ENCODE assay signal across 12 cellular contexts in genomic region chr4:24589448-24589847, GRCh38. TPM values are rescaled to one million over a fixed set of nuclear protein-coding genes. Genes with fewer than 3 reads are reported as not detected.
A peak's percentile ranks its signal among the peaks of the same experiment; 100 is the strongest.
DNase-seq lines count a peak whose midpoint lies in the region; ATAC-seq lines count a peak whose summit lies in the region.
"Had no signal": no experiment of that assay in that cellular context is flagged by ENCODE, and none has a peak within 500 bp of the region (broad histone marks: within the 10 kb centered on the region; RNA-seq: fewer than 3 reads in every experiment).

No MANE protein-coding gene starts in this region.

- H3K4me3 ChIP-seq in Karpas-422 (ENCODE audit: low read length) = no peak overlapping the region
- H3K4me3 ChIP-seq: breast epithelium, smooth muscle cell had no signal

- H3K9me2 ChIP-seq in Karpas-422 (replicated peaks; ENCODE audit: insufficient read depth, low read length) = no peaks in the 10 kb centered on the region

- DNase-seq in Right ventricle myocardium superior = no peak
- no peak for DNase-seq in Right ventricle myocardium inferior (ENCODE audit: missing footprints)
- no peak for DNase-seq in pons (ENCODE audit: low spot score)
- no peak for DNase-seq in AG08395 (ENCODE audit: low spot score)
- no peak for DNase-seq in Karpas-422
- DNase-seq in T-helper 9 cell = no peak
- DNase-seq: activated CD4-positive, CD25-positive, alpha-beta regulatory T cell treated with anti-CD3 and anti-CD28 coated beads, Interleukin-2, amount 50 U/mL, for 72 hours; glutamatergic neuron had no signal

- ATAC-seq in Right ventricle myocardium superior (ENCODE audit: poor library complexity) = peak; percentile 28
- no peak for ATAC-seq in Right ventricle myocardium inferior
- peak; percentile 56 for ATAC-seq in GM21619 (IDR thresholded peaks at IDR 0.05; ENCODE audit: unreplicated experiment)
- peak; percentile 49 for ATAC-seq in HG03103 (IDR thresholded peaks at IDR 0.05; ENCODE audit: low read depth, unreplicated experiment)

- H3K79me2 ChIP-seq in Karpas-422 (ENCODE audit: low read length) = no peaks in the 10 kb centered on the region

- no peak overlapping the region for H3K27ac ChIP-seq in Karpas-422 (ENCODE audit: low read length)
- H3K27ac ChIP-seq: breast epithelium had no signal

- peaks cover 10% of the 10 kb centered on the region; the same call in 1 of the 2 replicates for H3K27me3 ChIP-seq in Karpas-422 (ENCODE audit: low read length)
- H3K27me3 ChIP-seq: breast epithelium had no signal

- H4K20me1 ChIP-seq in Karpas-422 (ENCODE audit: insufficient read depth, low read depth, low read length) = no peaks in the 10 kb centered on the region

- H3K4me1 ChIP-seq in Karpas-422 (ENCODE audit: low read length) = peaks cover 23% of the 10 kb centered on the region
- H3K4me1 ChIP-seq: breast epithelium had no signal

- H2AFZ ChIP-seq in Karpas-422 (ENCODE audit: low read length) = no peak overlapping the region

- intact Hi-C loops in Right ventricle myocardium superior (cut with DNase I) = no loop called here
- intact Hi-C loops in Right ventricle myocardium inferior (cut with DNase I) = loop anchor here (10.0 kb wide), 1 partner anchor 785 kb away; the partner anchor contains the start of gene ANAPC4

- H3K4me2 ChIP-seq in Karpas-422 (ENCODE audit: low read depth, low read length, poor library complexity, severe bottlenecking) = no peak overlapping the region
- H3K4me2 ChIP-seq: smooth muscle cell had no signal

- no peaks in the 10 kb centered on the region for H3K36me3 ChIP-seq in Karpas-422 (ENCODE audit: insufficient read depth, low read length)
- H3K36me3 ChIP-seq: breast epithelium had no signal

- H3K9me3 ChIP-seq in Karpas-422 (ENCODE audit: low read length) = peaks cover 6% of the 10 kb centered on the region
- H3K9me3 ChIP-seq: breast epithelium had no signal

- no peak overlapping the region for H3K9ac ChIP-seq in Karpas-422 (ENCODE audit: low read length)

RNA-seq across cellular contexts. Expression of gene DHX15, which starts 5.1 kb away (rescaled TPM):
- total RNA-seq in Right ventricle myocardium superior = 48.0 TPM
- 53.9 TPM for total RNA-seq in Right ventricle myocardium inferior
- total RNA-seq in Karpas-422 (2014; rRNA removed; shearing (Covaris generic); ENCODE audit: low replicate concordance) = 109 and 189 TPM in 2 replicates
